ENCODE assay signal across 13 cellular contexts in genomic region chr13:27131906-27132305, GRCh38. TPM values are rescaled to one million over a fixed set of nuclear protein-coding genes. Genes with fewer than 3 reads are reported as not detected.
DNase-seq lines count a peak whose midpoint lies in the region; ATAC-seq, FAIRE-seq and TF ChIP-seq lines count a peak whose summit lies in the region.
"Had no signal": no experiment of that assay in that cellular context is flagged by ENCODE, and none has a peak within 500 bp of the region (broad histone marks: within the 10 kb centered on the region; RNA-seq: fewer than 3 reads in every experiment).

No MANE protein-coding gene starts in this region.

- peak overlapping the region; percentile 69 for H3K9ac ChIP-seq in OCI-LY3 (ENCODE audit: low read length)
- H3K9ac ChIP-seq: parathyroid adenoma had no signal

- no peak for DNase-seq in activated T-cell treated with anti-CD3 and anti-CD28 coated beads, Interleukin-2, amount 50 U/mL, for 72 hours
- no peak for DNase-seq in activated T-cell treated with anti-CD3 and anti-CD28 coated beads, Interleukin-2, amount 50 U/mL, for 48 hours
- peak; percentile 38 for DNase-seq in bronchial epithelial cell (ENCODE audit: low read depth)
- DNase-seq in stimulated activated effector memory CD8-positive, alpha-beta T cell treated with anti-CD3 and anti-CD28 coated beads, Interleukin-12 subunit alpha, Interleukin-12 subunit beta, amount 100 ng/mL, for 72 hours (ENCODE audit: low spot score in 2 of 2) = no peak
- no peak for DNase-seq in 8988T
- no peak for DNase-seq in erythroblast (lab: John Stamatoyannopoulos, UW)
- no peak for DNase-seq in testis
- DNase-seq: amygdala, Peyer's patch, upper lobe of left lung had no signal

- H3K4me3 Mint-ChIP-seq in activated T-cell treated with anti-CD3 and anti-CD28 coated beads, Interleukin-2, amount 50 U/mL, for 72 hours = peak overlapping the region; percentile 73 to 88
- peak overlapping the region; percentile 61 for H3K4me3 Mint-ChIP-seq in stimulated activated effector memory CD8-positive, alpha-beta T cell treated with anti-CD3 and anti-CD28 coated beads, Interleukin-12 subunit alpha, Interleukin-12 subunit beta, amount 100 ng/mL, for 72 hours
- H3K4me3 Mint-ChIP-seq: dendritic cell treated with granulocyte-macrophage colony-stimulating factor and Interleukin-4, amounts not matched to agents 40 ng/mL and 50 ng/mL, for 4 days had no signal

- peaks cover 88% of the 10 kb centered on the region for H3K4me1 Mint-ChIP-seq in activated T-cell treated with anti-CD3 and anti-CD28 coated beads, Interleukin-2, amount 50 U/mL, for 72 hours (ENCODE audit: low read depth)
- peaks cover 76% of the 10 kb centered on the region for H3K4me1 Mint-ChIP-seq in stimulated activated effector memory CD8-positive, alpha-beta T cell treated with anti-CD3 and anti-CD28 coated beads, Interleukin-12 subunit alpha, Interleukin-12 subunit beta, amount 100 ng/mL, for 72 hours

- H3K79me2 ChIP-seq in OCI-LY3 (ENCODE audit: low read length) = peaks cover 93% of the 10 kb centered on the region

- H3K4me3 ChIP-seq in OCI-LY3 (ENCODE audit: low read length) = peak overlapping the region; percentile 67
- no peak overlapping the region for H3K4me3 ChIP-seq in bronchial epithelial cell (ENCODE audit: low read depth, low read length)
- no peak overlapping the region for H3K4me3 ChIP-seq in testis
- H3K4me3 ChIP-seq: Peyer's patch, upper lobe of left lung had no signal

- intact Hi-C loops in testis (cut with DNase I; ENCODE audit: low total_unique reads) = no loop called here

- H3K36me3 ChIP-seq in OCI-LY3 (replicated peaks; ENCODE audit: low read depth, low read length) (peaks cover 24% of the 10 kb centered on the region), bronchial epithelial cell (ENCODE audit: control insufficient read depth, insufficient read depth, low read length) (no peaks in the 10 kb centered on the region), testis (ENCODE audit: low read depth, missing control alignments) (no peaks in the 10 kb centered on the region)
- H3K36me3 ChIP-seq: Peyer's patch, upper lobe of left lung had no signal

- peaks cover 3% of the 10 kb centered on the region in 2 donors for H3K9me3 Mint-ChIP-seq in activated T-cell treated with anti-CD3 and anti-CD28 coated beads, Interleukin-2, amount 50 U/mL, for 72 hours
- H3K9me3 Mint-ChIP-seq in stimulated activated effector memory CD8-positive, alpha-beta T cell treated with anti-CD3 and anti-CD28 coated beads, Interleukin-12 subunit alpha, Interleukin-12 subunit beta, amount 100 ng/mL, for 72 hours = no peaks in the 10 kb centered on the region

- TF ChIP-seq POLR2A in erythroblast (IDR thresholded peaks at IDR 0.05; ENCODE audit: low read length) (no peak), testis (IDR thresholded peaks at IDR 0.05) (no peak)

- H3K27me3 ChIP-seq in OCI-LY3 (ENCODE audit: low read depth, low read length) = no peaks in the 10 kb centered on the region
- no peaks in the 10 kb centered on the region for H3K27me3 ChIP-seq in bronchial epithelial cell (ENCODE audit: control insufficient read depth, insufficient read depth, low read length)
- H3K27me3 ChIP-seq in testis = no peaks in the 10 kb centered on the region
- H3K27me3 ChIP-seq: Peyer's patch, upper lobe of left lung had no signal

- peaks cover 3 to 7% of the 10 kb centered on the region in 2 donors for H3K36me3 Mint-ChIP-seq in activated T-cell treated with anti-CD3 and anti-CD28 coated beads, Interleukin-2, amount 50 U/mL, for 72 hours (ENCODE audit: insufficient read depth in 2 of 2)
- peaks cover 53% of the 10 kb centered on the region for H3K36me3 Mint-ChIP-seq in stimulated activated effector memory CD8-positive, alpha-beta T cell treated with anti-CD3 and anti-CD28 coated beads, Interleukin-12 subunit alpha, Interleukin-12 subunit beta, amount 100 ng/mL, for 72 hours

- peaks cover 38% of the 10 kb centered on the region for H4K20me1 ChIP-seq in OCI-LY3 (ENCODE audit: insufficient read depth, low read length)

- H3K27ac ChIP-seq in OCI-LY3 (ENCODE audit: low read length) (peak overlapping the region; percentile 90), testis (no peak overlapping the region)
- H3K27ac ChIP-seq: parathyroid adenoma had no signal

- no peaks in the 10 kb centered on the region for H3K27me3 Mint-ChIP-seq in activated T-cell treated with anti-CD3 and anti-CD28 coated beads, Interleukin-2, amount 50 U/mL, for 72 hours (ENCODE audit: low read depth)
- H3K27me3 Mint-ChIP-seq: dendritic cell treated with granulocyte-macrophage colony-stimulating factor and Interleukin-4, amounts not matched to agents 40 ng/mL and 50 ng/mL, for 4 days had no signal

- no peak overlapping the region for H2AFZ ChIP-seq in OCI-LY3 (ENCODE audit: low read depth, low read length)
- H2AFZ ChIP-seq: parathyroid adenoma had no signal

- peaks cover 7% of the 10 kb centered on the region for H3K9me3 ChIP-seq in OCI-LY3 (ENCODE audit: insufficient read depth, low read length)
- no peaks in the 10 kb centered on the region for H3K9me3 ChIP-seq in testis
- H3K9me3 ChIP-seq: Peyer's patch, upper lobe of left lung had no signal

- H3K4me1 ChIP-seq in OCI-LY3 (ENCODE audit: low read length) (peaks cover 78% of the 10 kb centered on the region), testis (peaks cover 10% of the 10 kb centered on the region)
- H3K4me1 ChIP-seq: parathyroid adenoma had no signal

- TF ChIP-seq CTCF in OCI-LY3 (IDR thresholded peaks at IDR 0.05; ENCODE audit: low read depth, low read length) = no peak
- no peak for TF ChIP-seq CTCF in bronchial epithelial cell (IDR thresholded peaks at IDR 0.05; ENCODE audit: insufficient read depth, low read length, severe bottlenecking)
- no peak for TF ChIP-seq CTCF in testis (IDR thresholded peaks at IDR 0.05)

- WGBS in testis, 2 donors = 87 to 93% methylated on average over 3 of the region's 3 CpGs

- no peak for FAIRE-seq in bronchial epithelial cell (lab: Jason Lieb, UNC)

- H3K27ac Mint-ChIP-seq in activated T-cell treated with anti-CD3 and anti-CD28 coated beads, Interleukin-2, amount 50 U/mL, for 72 hours = peak overlapping the region; percentile 98
- H3K27ac Mint-ChIP-seq in stimulated activated effector memory CD8-positive, alpha-beta T cell treated with anti-CD3 and anti-CD28 coated beads, Interleukin-12 subunit alpha, Interleukin-12 subunit beta, amount 100 ng/mL, for 72 hours = peak overlapping the region; percentile 93
- H3K27ac Mint-ChIP-seq: dendritic cell treated with granulocyte-macrophage colony-stimulating factor and Interleukin-4, amounts not matched to agents 40 ng/mL and 50 ng/mL, for 4 days had no signal

- ATAC-seq in activated T-cell treated with anti-CD3 and anti-CD28 coated beads, Interleukin-2, amount 50 U/mL, for 72 hours (replicated peaks in 1 of 2) = no peak
- no peak for ATAC-seq in stimulated activated effector memory CD8-positive, alpha-beta T cell treated with anti-CD3 and anti-CD28 coated beads, Interleukin-12 subunit alpha, Interleukin-12 subunit beta, amount 100 ng/mL, for 72 hours

- peak overlapping the region; percentile 76 for H3K4me2 ChIP-seq in OCI-LY3 (ENCODE audit: low read length)

RNA-seq across cellular contexts. Expression of gene USP12, which starts 39.7 kb away (rescaled TPM):
- total RNA-seq in activated T-cell treated with anti-CD3 and anti-CD28 coated beads, Interleukin-2, amount 50 U/mL, for 72 hours = 10 to 100 TPM; 39.6 to 57.3 TPM
- total RNA-seq in bronchial epithelial cell (17.9 and 20.9 TPM in 2 replicates), testis (10 to 100 TPM; 26.1 to 30.2 TPM)
- 24.3 TPM for polyA plus RNA-seq in testis (ENCODE audit: insufficient read depth, low read depth, low replicate concordance)
